8 cellular contexts compared by ENCODE assay signal in genomic region chr3:190701096-190701532, GRCh38.
A peak's percentile ranks its signal among the peaks of the same experiment; 100 is the strongest.
DNase-seq lines count a peak whose midpoint lies in the region; ATAC-seq, FAIRE-seq and TF ChIP-seq lines count a peak whose summit lies in the region.

No MANE protein-coding gene starts in this region.

- DNase-seq in DMS153 treated with DMSO at 0.1 percent for 48 hours (lab: John Stamatoyannopoulos, UW; ENCODE audit: unreplicated experiment) (peak; percentile 47), HCT116 (ENCODE audit: low read depth, low spot score) (peak; percentile 51), NOMO-1 treated with dmso at 0.1 percent for 144 hours (lab: John Stamatoyannopoulos, UW; ENCODE audit: unreplicated experiment) (peak; percentile 66), mesenchymal stem cell (peak; percentile 41)
- DNase-seq in activated naive CD4-positive, alpha-beta T cell treated with anti-CD3 and anti-CD28 coated beads, Interleukin-2, amount 10 ng/mL, durations not matched to agents 7 days and 5 days = no peak

- BruUV-seq in HCT116 (replicated peaks; lab: Mats Ljungman, UMichigan) = no TSS peak

- H3K4me1 ChIP-seq in HCT116 (ENCODE audit: control insufficient read depth in 1 of 2, insufficient read depth in 2 of 2, low read length in 2 of 2) = peaks cover 0 to 3% of the 10 kb centered on the region in 2 experiments; a peak in 1 of 4 replicates
- H3K4me1 ChIP-seq in mesenchymal stem cell (ENCODE audit: control insufficient read depth, insufficient read depth, low read depth, low read length) = no peaks in the 10 kb centered on the region

- no peak overlapping the region for H3K23ac ChIP-seq in mesenchymal stem cell (ENCODE audit: low read length in 2 of 2)

- H2AFZ ChIP-seq in HCT116 (ENCODE audit: low read depth, low read length, poor library complexity, severe bottlenecking) (peak overlapping the region; percentile 72), mesenchymal stem cell (ENCODE audit: low read depth, low read length) (no peak overlapping the region)

- ATAC-seq in HCT116 (peak; percentile 94), HG03097 (IDR thresholded peaks at IDR 0.05; ENCODE audit: low FRiP score, unreplicated experiment) (no peak), GM18909 (IDR thresholded peaks at IDR 0.05; ENCODE audit: poor library complexity, unreplicated experiment) (no peak)

- H3K4me2 ChIP-seq in HCT116 (ENCODE audit: low read length) (0 out of 2 replicates have a peak overlapping the region, but pooled peaks have one; percentile 4), mesenchymal stem cell (ENCODE audit: low read length, poor library complexity, severe bottlenecking) (no peak overlapping the region)

- no peak overlapping the region for H2BK120ac ChIP-seq in mesenchymal stem cell (ENCODE audit: low read depth, low read length)

- H3K9ac ChIP-seq in HCT116 (ENCODE audit: low read length) (no peak overlapping the region), mesenchymal stem cell (ENCODE audit: low read length) (no peak overlapping the region)

- no peak for TF ChIP-seq POLR2A in HCT116 (IDR thresholded peaks at IDR 0.05; ENCODE audit: borderline replicate concordance, extremely low read depth, insufficient read depth, insufficient read length)

- no peak overlapping the region for H3K14ac ChIP-seq in mesenchymal stem cell (ENCODE audit: low read length in 2 of 2)

- intact Hi-C loops in HCT116 (cut with micrococcal nuclease) = loop anchor here (1.0 to 2.0 kb wide), 2 partner anchors 350 to 734 kb away; no protein-coding TSS in a partner anchor

- H3K9me3 Mint-ChIP-seq in activated naive CD4-positive, alpha-beta T cell treated with anti-CD3 and anti-CD28 coated beads, Interleukin-2, amount 10 ng/mL, durations not matched to agents 7 days and 5 days = no peaks in the 10 kb centered on the region

- H3K4me3 Mint-ChIP-seq in activated naive CD4-positive, alpha-beta T cell treated with anti-CD3 and anti-CD28 coated beads, Interleukin-2, amount 10 ng/mL, durations not matched to agents 7 days and 5 days = no peak overlapping the region

- H3K79me1 ChIP-seq in mesenchymal stem cell (replicated peaks; ENCODE audit: low read length, poor library complexity, severe bottlenecking) = no peaks in the 10 kb centered on the region

- WGBS in mesenchymal stem cell = 66% methylated on average over 4 of the region's 4 CpGs

- H4K91ac ChIP-seq in mesenchymal stem cell (ENCODE audit: low read length) = no peak overlapping the region

- H3K36me3 Mint-ChIP-seq in activated naive CD4-positive, alpha-beta T cell treated with anti-CD3 and anti-CD28 coated beads, Interleukin-2, amount 10 ng/mL, durations not matched to agents 7 days and 5 days = no peaks in the 10 kb centered on the region

- no peaks in the 10 kb centered on the region for H3K79me2 ChIP-seq in HCT116 (ENCODE audit: insufficient read depth, low read length)

- H4K8ac ChIP-seq in mesenchymal stem cell (ENCODE audit: low read length) = no peak overlapping the region

- no peak overlapping the region for H2BK15ac ChIP-seq in mesenchymal stem cell (ENCODE audit: low read depth, poor library complexity, severe bottlenecking)

- H4K20me1 ChIP-seq in HCT116 (ENCODE audit: insufficient read depth) = no peaks in the 10 kb centered on the region

- peak; percentile 41 for FAIRE-seq in colon (lab: Jason Lieb, UNC)

- H3K36me3 ChIP-seq in HCT116 (ENCODE audit: control insufficient read depth in 1 of 2, insufficient read depth in 2 of 2, low read length in 2 of 2) (no peaks in the 10 kb centered on the region), mesenchymal stem cell (ENCODE audit: control insufficient read depth in 1 of 2, insufficient read depth in 2 of 2, low read depth in 1 of 2, low read length in 2 of 2) (no peaks in the 10 kb centered on the region)

- H3K9me2 ChIP-seq in HCT116 (ENCODE audit: insufficient read depth) = no peaks in the 10 kb centered on the region

- H3K27ac ChIP-seq in HCT116 (ENCODE audit: low read depth, low read length) (no peak overlapping the region), mesenchymal stem cell (ENCODE audit: low read length, poor library complexity, severe bottlenecking) (no peak overlapping the region)

- no peak overlapping the region for H3K18ac ChIP-seq in mesenchymal stem cell (ENCODE audit: low read depth in 1 of 2, low read length in 2 of 2)

- POLR2A ChIA-PET in HCT116 (lab: Charles Lee) = no interaction called here

- TF ChIP-seq CTCF in HCT116 (IDR thresholded peaks at IDR 0.05 in 2 of 3, conservative IDR thresholded peaks at IDR 0.05 in 1 of 3; ENCODE audit: borderline replicate concordance in 1 of 3, insufficient read depth in 1 of 3, low read depth in 2 of 3, low read length in 2 of 3) = peak; percentile 62 to 77 (median 68); a peak in 5 of 6 replicates

- no peak overlapping the region for H2BK12ac ChIP-seq in mesenchymal stem cell (ENCODE audit: low read length in 2 of 2)

- no peaks in the 10 kb centered on the region for H3K27me3 ChIP-seq in HCT116 (ENCODE audit: insufficient read depth, low read length)
- H3K27me3 ChIP-seq in mesenchymal stem cell (ENCODE audit: control insufficient read depth in 1 of 2, insufficient read depth in 1 of 2, low read length in 2 of 2) = no peaks in the 10 kb centered on the region

- peak; percentile 85 for TF ChIP-seq RAD21 in HCT116 (IDR thresholded peaks at IDR 0.05; ENCODE audit: low read depth)

- CTCF ChIA-PET in HCT116 (lab: Charles Lee) = interaction anchor here (0.6 to 1.7 kb wide), 16 partner anchors 8 to 353 kb away, joined by 3 to 9 read pairs (median 4); no protein-coding TSS in a partner anchor
- CTCF ChIA-PET in activated naive CD4-positive, alpha-beta T cell treated with anti-CD3 and anti-CD28 coated beads, Interleukin-2, amount 10 ng/mL, durations not matched to agents 7 days and 5 days (lab: Charles Lee) = interaction anchor here (0.7 to 2.1 kb wide), 5 partner anchors 9 to 350 kb away, joined by 3 to 7 read pairs (median 3); no protein-coding TSS in a partner anchor

- H2AK5ac ChIP-seq in mesenchymal stem cell (ENCODE audit: low read length, severe bottlenecking) = no peak overlapping the region

- RAD21 ChIA-PET in HCT116 (lab: Charles Lee; ENCODE audit: low non-redundant PET in 1 of 2, low total read pairs in 2 of 2, uncharacterized antibody in 2 of 2, unreplicated experiment in 2 of 2) = interaction anchor here (0.6 to 0.9 kb wide), 3 partner anchors 258 to 349 kb away, joined by 3 to 7 read pairs (median 4); no protein-coding TSS in a partner anchor

- H3K4me1 Mint-ChIP-seq in activated naive CD4-positive, alpha-beta T cell treated with anti-CD3 and anti-CD28 coated beads, Interleukin-2, amount 10 ng/mL, durations not matched to agents 7 days and 5 days = peaks cover 4% of the 10 kb centered on the region

- H3K27me3 Mint-ChIP-seq in activated naive CD4-positive, alpha-beta T cell treated with anti-CD3 and anti-CD28 coated beads, Interleukin-2, amount 10 ng/mL, durations not matched to agents 7 days and 5 days = peaks cover 4% of the 10 kb centered on the region

- no peak overlapping the region for H3K4ac ChIP-seq in mesenchymal stem cell (ENCODE audit: low read depth in 1 of 2, low read length in 2 of 2)

- H3K9me3 ChIP-seq in HCT116 (ENCODE audit: control insufficient read depth in 1 of 2, insufficient read depth in 1 of 2, low read depth in 1 of 2, low read length in 2 of 2) = no peaks in the 10 kb centered on the region
- H3K9me3 ChIP-seq in mesenchymal stem cell (ENCODE audit: control insufficient read depth, low read length) = no peaks in the 10 kb centered on the region

- no peak overlapping the region for H2BK5ac ChIP-seq in mesenchymal stem cell (ENCODE audit: low read depth, low read length, poor library complexity, severe bottlenecking)

- no peak overlapping the region for H3K27ac Mint-ChIP-seq in activated naive CD4-positive, alpha-beta T cell treated with anti-CD3 and anti-CD28 coated beads, Interleukin-2, amount 10 ng/mL, durations not matched to agents 7 days and 5 days

- H3K4me3 ChIP-seq in HCT116 (replicated peaks in 1 of 2; ENCODE audit: low read depth in 1 of 2, low read length in 2 of 2) (no peak overlapping the region), mesenchymal stem cell (ENCODE audit: insufficient read depth in 1 of 2, low read depth in 1 of 2, low read length in 2 of 2) (no peak overlapping the region)

TF ChIP-seq in HCT116, 20 proteins besides CTCF, POLR2A, EP300 and RAD21 (continues in another document):
- peak; percentile 21 for TF ChIP-seq YY1 (IDR thresholded peaks at IDR 0.05; ENCODE audit: extremely low read depth, insufficient replicate concordance, low read depth, low read length)
- no peak for TF ChIP-seq ATF3 (IDR thresholded peaks at IDR 0.05)
- TF ChIP-seq SIN3A (IDR thresholded peaks at IDR 0.05; ENCODE audit: low read depth) = no peak
- TF ChIP-seq EZH2 (IDR thresholded peaks at IDR 0.05) = no peak
- TF ChIP-seq REST (IDR thresholded peaks at IDR 0.05; ENCODE audit: low read depth) = no peak
- no peak for TF ChIP-seq MAX (IDR thresholded peaks at IDR 0.05)
